ENCODE assay signal across 1 cellular context in the genomic region with DNA sequence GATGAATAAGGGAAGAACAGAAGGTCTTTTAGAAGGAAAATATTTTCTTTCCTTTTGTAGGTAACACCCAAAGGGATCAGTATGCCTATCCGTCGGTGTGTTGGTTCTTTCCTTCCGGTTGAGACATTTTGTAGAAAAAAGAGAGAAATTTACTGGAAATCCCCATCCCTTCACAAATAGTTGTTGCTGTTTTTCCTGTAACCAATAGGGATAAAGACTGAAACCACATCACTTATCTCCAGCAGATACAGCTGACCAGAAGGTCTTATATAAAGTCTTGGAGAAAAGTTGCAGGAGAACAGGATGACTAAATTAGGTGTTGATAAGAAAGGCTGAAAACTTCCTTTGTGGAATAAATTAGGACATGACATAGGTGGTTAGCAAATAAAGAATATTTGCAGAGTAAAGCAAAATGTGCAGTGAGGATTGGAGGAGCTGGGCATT.
TF ChIP-seq lines count a peak whose summit lies in the region.

No MANE protein-coding gene starts in this region.

TF ChIP-seq in HepG2, 621 proteins besides CTCF, POLR2A, EP300 and RAD21:
- TF ChIP-seq, protein P1, sequence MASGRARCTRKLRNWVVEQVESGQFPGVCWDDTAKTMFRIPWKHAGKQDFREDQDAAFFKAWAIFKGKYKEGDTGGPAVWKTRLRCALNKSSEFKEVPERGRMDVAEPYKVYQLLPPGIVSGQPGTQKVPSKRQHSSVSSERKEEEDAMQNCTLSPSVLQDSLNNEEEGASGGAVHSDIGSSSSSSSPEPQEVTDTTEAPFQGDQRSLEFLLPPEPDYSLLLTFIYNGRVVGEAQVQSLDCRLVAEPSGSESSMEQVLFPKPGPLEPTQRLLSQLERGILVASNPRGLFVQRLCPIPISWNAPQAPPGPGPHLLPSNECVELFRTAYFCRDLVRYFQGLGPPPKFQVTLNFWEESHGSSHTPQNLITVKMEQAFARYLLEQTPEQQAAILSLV (CRISPR knock-in tag; IDR thresholded peaks at IDR 0.05; ENCODE audit: borderline replicate concordance), result no peak
- peak; percentile 91 for TF ChIP-seq RFX5 (IDR thresholded peaks at IDR 0.05; ENCODE audit: low read depth, low read length)
